ENCODE assay signal across 22 cellular contexts in the genomic region with DNA sequence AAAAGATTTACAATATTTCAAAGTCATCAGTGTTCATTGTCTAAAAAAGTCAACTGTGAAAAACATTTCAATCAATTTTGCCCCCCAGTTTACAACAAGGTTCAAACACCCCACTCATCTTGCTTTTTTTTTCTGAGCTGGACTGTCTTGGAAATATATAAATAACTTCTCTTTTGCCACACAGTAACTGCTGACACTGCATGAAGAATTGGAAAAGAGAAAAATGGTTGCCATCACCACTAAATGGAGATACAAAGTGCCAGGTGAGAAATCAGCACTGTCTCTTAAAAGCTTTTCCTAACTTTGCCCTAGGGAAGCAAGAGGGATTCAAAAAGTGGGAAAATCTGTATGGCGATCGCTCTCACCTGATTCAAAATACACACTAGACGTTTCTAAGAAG.
DNase-seq lines count a peak whose midpoint lies in the region; ATAC-seq, FAIRE-seq and TF ChIP-seq lines count a peak whose summit lies in the region.
"Had no signal": no experiment of that assay in that cellular context is flagged by ENCODE, and none has a peak within 500 bp of the region (broad histone marks: within the 10 kb centered on the region; RNA-seq: fewer than 3 reads in every experiment).

No MANE protein-coding gene starts in this region.

- CTCF ChIA-PET in HepG2 (lab: Yijun Ruan, JAX; ENCODE audit: low intra/inter-chr PET ratio, low total read pairs) (no interaction called here), K562 (lab: Yijun Ruan, JAX; ENCODE audit: low intra/inter-chr PET ratio) (no interaction called here)

- H3K36me3 ChIP-seq in HepG2 (replicated peaks in 1 of 2; ENCODE audit: control insufficient read depth in 1 of 2, insufficient read depth in 2 of 2, low read length in 2 of 2), result peaks cover 9 to 41% of the 10 kb centered on the region in 2 experiments
- peaks cover 0 to 63% (median 11%) of the 10 kb centered on the region in 4 donors for H3K36me3 ChIP-seq in right lobe of liver
- peaks cover 34% of the 10 kb centered on the region for H3K36me3 ChIP-seq in GM23338 (ENCODE audit: insufficient read depth)
- peaks cover 68% of the 10 kb centered on the region for H3K36me3 ChIP-seq in K562 (ENCODE audit: control insufficient read depth, insufficient read depth, low read length)
- H3K36me3 ChIP-seq in MG63, result peaks cover 25% of the 10 kb centered on the region

- H3K27me3 ChIP-seq in HepG2 (ENCODE audit: control insufficient read depth in 1 of 2, insufficient read depth in 2 of 2, low read length in 2 of 2) (no peaks in the 10 kb centered on the region), right lobe of liver (no peaks in the 10 kb centered on the region), GM23338 (ENCODE audit: insufficient read depth) (no peaks in the 10 kb centered on the region), K562 (ENCODE audit: control insufficient read depth in 2 of 2, insufficient read depth in 2 of 2, low read length in 2 of 2) (no peaks in the 10 kb centered on the region), MG63 (no peaks in the 10 kb centered on the region)
- H3K27me3 ChIP-seq: BLaER1 treated with 17β-estradiol and CSF1 and Interleukin-3, amounts not matched to agents 10 nM and 100 nM had no signal

- H3K36me3 Mint-ChIP-seq in GM23338 (ENCODE audit: low read depth), result peaks cover 13% of the 10 kb centered on the region; the same call in 2 of the 3 replicates

- H3K4me3 Mint-ChIP-seq in GM23338, result no peak overlapping the region
- H3K4me3 Mint-ChIP-seq: B cell; CD4-positive, alpha-beta T cell; CD8-positive, alpha-beta T cell had no signal

- POLR2A ChIA-PET in HepG2 (lab: Yijun Ruan, JAX), result no interaction called here
- POLR2A ChIA-PET in K562 (lab: Yijun Ruan, JAX), result interaction anchor here (1.3 kb wide), 1 partner anchor 12 kb away, joined by 3 read pairs; no protein-coding TSS in a partner anchor

- peaks cover 3% of the 10 kb centered on the region for H3K27me3 Mint-ChIP-seq in GM23338 (ENCODE audit: insufficient read depth, low read depth, poor library complexity)
- H3K27me3 Mint-ChIP-seq: B cell; CD4-positive, alpha-beta T cell had no signal

- H3K9me3 ChIP-seq in HepG2 (ENCODE audit: low read length) (no peaks in the 10 kb centered on the region), right lobe of liver (no peaks in the 10 kb centered on the region), K562 (replicated peaks; ENCODE audit: control insufficient read depth, insufficient read depth, low read depth, low read length) (no peaks in the 10 kb centered on the region), MG63 (no peaks in the 10 kb centered on the region)
- H3K9me3 ChIP-seq: BLaER1 treated with 17β-estradiol and CSF1 and Interleukin-3, amounts not matched to agents 10 nM and 100 nM; Caco-2 had no signal

- H3K9me1 ChIP-seq in K562 (ENCODE audit: control insufficient read depth, insufficient read depth, low read length), result no peaks in the 10 kb centered on the region

- no peaks in the 10 kb centered on the region for H3K9me2 ChIP-seq in GM23338 (ENCODE audit: insufficient read depth)

- H4K20me1 ChIP-seq in HepG2 (ENCODE audit: insufficient read depth, low read length) (no peaks in the 10 kb centered on the region), GM23338 (replicated peaks; ENCODE audit: insufficient read depth) (peaks cover 3% of the 10 kb centered on the region; the same call in 1 of the 2 replicates), K562 (replicated peaks; ENCODE audit: control insufficient read depth, insufficient read depth, low read length) (no peaks in the 10 kb centered on the region)
- H4K20me1 ChIP-seq: BLaER1 treated with 17β-estradiol and CSF1 and Interleukin-3, amounts not matched to agents 10 nM and 100 nM had no signal

- ATAC-seq in HepG2 (no peak), right lobe of liver (no peak), GM23338 (no peak), K562 (no peak), GM19467 (IDR thresholded peaks at IDR 0.05; ENCODE audit: unreplicated experiment) (no peak)
- ATAC-seq: CD8-positive, alpha-beta T cell had no signal

- no peak overlapping the region for H3K27ac Mint-ChIP-seq in GM23338
- H3K27ac Mint-ChIP-seq: B cell; CD4-positive, alpha-beta T cell; CD8-positive, alpha-beta T cell had no signal

- H3K4me1 ChIP-seq in HepG2 (ENCODE audit: insufficient read depth, low read length) (no peaks in the 10 kb centered on the region), right lobe of liver (no peaks in the 10 kb centered on the region), GM23338 (ENCODE audit: insufficient read depth) (no peaks in the 10 kb centered on the region), K562 (replicated peaks in 1 of 2; ENCODE audit: control insufficient read depth in 2 of 2, insufficient read depth in 2 of 2, low read length in 2 of 2) (no peaks in the 10 kb centered on the region)
- H3K4me1 ChIP-seq: BLaER1 treated with 17β-estradiol and CSF1 and Interleukin-3, amounts not matched to agents 10 nM and 100 nM; Caco-2 had no signal

- H3K9ac ChIP-seq in HepG2 (ENCODE audit: insufficient read depth, low read depth, low read length) (no peak overlapping the region), K562 (ENCODE audit: insufficient read depth in 1 of 2, low read depth in 2 of 2, low read length in 2 of 2) (no peak overlapping the region)
- H3K9ac ChIP-seq: BLaER1 treated with 17β-estradiol and CSF1 and Interleukin-3, amounts not matched to agents 10 nM and 100 nM had no signal

- TF ChIP-seq EP300 in HepG2 (IDR thresholded peaks at IDR 0.05; ENCODE audit: low read depth in 2 of 2, low read length in 2 of 2) (no peak), HepG2 (CRISPR knock-in tag; IDR thresholded peaks at IDR 0.05; ENCODE audit: borderline replicate concordance) (no peak), K562 (IDR thresholded peaks at IDR 0.05; ENCODE audit: low read length) (no peak)

- TF ChIP-seq RAD21 in HepG2 (CRISPR knock-in tag; IDR thresholded peaks at IDR 0.05) (no peak), K562 (CRISPR knock-in tag; conservative IDR thresholded peaks at IDR 0.05 in 1 of 2, IDR thresholded peaks at IDR 0.05 in 1 of 2) (no peak)

- no peak for TF ChIP-seq POLR2A in HepG2 (IDR thresholded peaks at IDR 0.05; ENCODE audit: insufficient read depth in 1 of 2, low read depth in 2 of 2, low read length in 2 of 2)
- no peak for TF ChIP-seq POLR2A in right lobe of liver (IDR thresholded peaks at IDR 0.05)
- TF ChIP-seq POLR2A in K562 (conservative IDR thresholded peaks at IDR 0.05), result no peak

- in situ Hi-C loops in HepG2 (cut with HindIII; ENCODE audit: extremely low pct_ligation_motif_present, low pct_unique_long_range_greater_than_20kb), result no loop called here
- in situ Hi-C loops in K562 (cut with MboI), result no loop called here

- no peak for FAIRE-seq in HepG2 (lab: Jason Lieb, UNC)
- FAIRE-seq in K562 (lab: Jason Lieb, UNC), result no peak
- FAIRE-seq: A204.1, D721Med, G401.6, GM12891, GM19239 had no signal

- H3K4me1 Mint-ChIP-seq in GM23338, result no peaks in the 10 kb centered on the region
- H3K4me1 Mint-ChIP-seq: B cell had no signal

- no peaks in the 10 kb centered on the region for H3K9me3 Mint-ChIP-seq in GM23338
- H3K9me3 Mint-ChIP-seq: CD4-positive, alpha-beta T cell; CD8-positive, alpha-beta T cell had no signal

- no TSS peak for BruUV-seq in HepG2 (replicated peaks; lab: Mats Ljungman, UMichigan)
- BruUV-seq in K562 (replicated peaks; lab: Mats Ljungman, UMichigan), result no TSS peak

- H3K27ac ChIP-seq in HepG2 (ENCODE audit: extremely low read length, insufficient read depth, low read length), result no peak overlapping the region
- no peak overlapping the region for H3K27ac ChIP-seq in right lobe of liver
- H3K27ac ChIP-seq in GM23338 (ENCODE audit: low read depth), result peak overlapping the region; percentile 32; the same call in 1 of the 2 replicates
- H3K27ac ChIP-seq in K562 (ENCODE audit: extremely low read depth, low read depth, low read length), result no peak overlapping the region
- H3K27ac ChIP-seq: BLaER1 treated with 17β-estradiol and CSF1 and Interleukin-3, amounts not matched to agents 10 nM and 100 nM; C4-2B had no signal

- DNase-seq in HepG2 (ENCODE audit: low spot score) (no peak), right lobe of liver (no peak), GM23338 (ENCODE audit: low spot score) (no peak), K562 (ENCODE audit: extremely low read depth in 1 of 4, low spot score in 3 of 4) (no peak), MG63 (no peak)
- DNase-seq: 8988T; AML-193; Caco-2; Calu3; CD4-positive, alpha-beta T cell; CD8-positive, alpha-beta T cell; DMS79 treated with DMSO at 0.1 percent for 48 hours; GF-D8 had no signal

- intact Hi-C loops in HepG2 (cut with micrococcal nuclease; ENCODE audit: unreplicated experiment) (no loop called here), right lobe of liver (cut with DNase I) (no loop called here), K562 (cut with micrococcal nuclease) (no loop called here)

- H3K79me2 ChIP-seq in HepG2 (ENCODE audit: insufficient read depth, low read length) (no peaks in the 10 kb centered on the region), GM23338 (replicated peaks; ENCODE audit: insufficient read depth) (no peaks in the 10 kb centered on the region), K562 (ENCODE audit: control insufficient read depth, insufficient read depth, low read length) (no peaks in the 10 kb centered on the region; the same call in 2 of the 3 replicates)

- no peaks in the 10 kb centered on the region for H3F3A ChIP-seq in GM23338 (replicated peaks; ENCODE audit: low read depth)

- H2AFZ ChIP-seq in HepG2 (ENCODE audit: low read length), result no peak overlapping the region
- no peak overlapping the region for H2AFZ ChIP-seq in GM23338
- no peak overlapping the region for H2AFZ ChIP-seq in K562 (ENCODE audit: low read depth, low read length)

- TF ChIP-seq CTCF in HepG2 (CRISPR knock-in tag; IDR thresholded peaks at IDR 0.05), result no peak
- TF ChIP-seq CTCF in right lobe of liver (IDR thresholded peaks at IDR 0.05), result no peak
- TF ChIP-seq CTCF in GM23338 (conservative IDR thresholded peaks at IDR 0.05; ENCODE audit: low read depth in 2 of 2), result no peak
- TF ChIP-seq CTCF in K562 (IDR thresholded peaks at IDR 0.05 in 2 of 3, conservative IDR thresholded peaks at IDR 0.05 in 1 of 3; ENCODE audit: insufficient read depth in 2 of 3, low read depth in 1 of 3, low read length in 3 of 3), result no peak

- H3K4me2 ChIP-seq in HepG2 (ENCODE audit: low read depth, low read length) (no peak overlapping the region), GM23338 (no peak overlapping the region), K562 (ENCODE audit: insufficient read depth, low read length) (no peak overlapping the region)
- H3K4me2 ChIP-seq: BLaER1 treated with 17β-estradiol and CSF1 and Interleukin-3, amounts not matched to agents 10 nM and 100 nM had no signal

- H3K4me3 ChIP-seq in HepG2 (replicated peaks in 1 of 3; ENCODE audit: insufficient read depth in 1 of 3, low read depth in 2 of 3, low read length in 3 of 3) (no peak overlapping the region), right lobe of liver (no peak overlapping the region), GM23338 (no peak overlapping the region), K562 (no peak overlapping the region), MG63 (no peak overlapping the region)
- H3K4me3 ChIP-seq: BLaER1 treated with 17β-estradiol and CSF1 and Interleukin-3, amounts not matched to agents 10 nM and 100 nM had no signal

- WGBS in HepG2 (ENCODE audit: low lambda C conversion rate), result 92% methylated on average over 3 of the region's 3 CpGs
- WGBS in right lobe of liver (ENCODE audit: insufficient coverage, low coverage, low lambda C conversion rate, missing lambda C conversion rate), result 96% methylated on average over 3 of the region's 3 CpGs
- 83% methylated on average over 3 of the region's 3 CpGs for WGBS in K562 (ENCODE audit: insufficient coverage, low coverage, missing lambda C conversion rate)
